ENCODE assay signal across 1 cellular context in the genomic region with DNA sequence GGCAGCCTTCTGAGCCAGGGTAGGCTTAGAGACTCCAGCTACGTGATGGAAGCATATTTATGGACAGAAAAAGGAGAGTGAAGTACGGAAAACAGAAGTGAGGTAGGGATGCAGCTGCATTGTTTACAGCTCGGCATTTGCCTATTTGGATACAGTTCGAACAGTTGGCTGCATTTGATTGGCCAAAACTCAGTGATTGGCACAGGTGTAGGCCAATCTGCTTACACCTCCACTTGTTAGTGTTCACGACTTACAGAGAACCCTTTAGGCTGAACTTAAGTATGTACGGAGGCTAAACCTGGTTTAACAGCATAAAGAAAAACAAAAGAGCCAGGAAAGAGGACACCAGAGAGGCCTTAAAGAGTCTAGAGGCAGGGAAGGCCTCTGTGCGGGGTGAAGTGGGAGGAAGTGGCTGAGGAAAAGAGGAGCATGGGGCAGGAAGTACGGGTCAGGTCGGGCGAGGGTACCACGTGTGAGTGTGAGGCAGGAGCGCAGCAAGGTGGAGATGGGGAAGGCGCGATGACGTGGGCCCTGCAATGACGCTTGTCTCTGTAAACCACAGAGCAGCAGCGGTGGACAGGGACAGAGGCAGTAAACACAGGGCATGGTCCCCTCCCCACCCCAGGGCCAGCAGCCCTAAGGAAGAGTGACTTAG.
TF ChIP-seq lines count a peak whose summit lies in the region.

No MANE protein-coding gene starts in this region.

TF ChIP-seq in GM12878, 131 proteins besides CTCF, POLR2A, EP300 and RAD21 (continued from another document):
- no peak for TF ChIP-seq TBL1XR1 (IDR thresholded peaks at IDR 0.05; ENCODE audit: low read depth, low read length)
- TF ChIP-seq SPI1 (IDR thresholded peaks at IDR 0.05; ENCODE audit: borderline replicate concordance, insufficient read depth, low read depth, low read length), result peak; percentile 2; the same call in 1 of the 2 replicates
- TF ChIP-seq, protein P1, sequence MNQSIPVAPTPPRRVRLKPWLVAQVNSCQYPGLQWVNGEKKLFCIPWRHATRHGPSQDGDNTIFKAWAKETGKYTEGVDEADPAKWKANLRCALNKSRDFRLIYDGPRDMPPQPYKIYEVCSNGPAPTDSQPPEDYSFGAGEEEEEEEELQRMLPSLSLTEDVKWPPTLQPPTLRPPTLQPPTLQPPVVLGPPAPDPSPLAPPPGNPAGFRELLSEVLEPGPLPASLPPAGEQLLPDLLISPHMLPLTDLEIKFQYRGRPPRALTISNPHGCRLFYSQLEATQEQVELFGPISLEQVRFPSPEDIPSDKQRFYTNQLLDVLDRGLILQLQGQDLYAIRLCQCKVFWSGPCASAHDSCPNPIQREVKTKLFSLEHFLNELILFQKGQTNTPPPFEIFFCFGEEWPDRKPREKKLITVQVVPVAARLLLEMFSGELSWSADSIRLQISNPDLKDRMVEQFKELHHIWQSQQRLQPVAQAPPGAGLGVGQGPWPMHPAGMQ (IDR thresholded peaks at IDR 0.05; ENCODE audit: borderline replicate concordance), result no peak
- peak; percentile 84 for TF ChIP-seq HDGF (IDR thresholded peaks at IDR 0.05)
- peak; percentile 88 for TF ChIP-seq SP1 (IDR thresholded peaks at IDR 0.05; ENCODE audit: low read depth, low read length)
- TF ChIP-seq, protein P2, sequence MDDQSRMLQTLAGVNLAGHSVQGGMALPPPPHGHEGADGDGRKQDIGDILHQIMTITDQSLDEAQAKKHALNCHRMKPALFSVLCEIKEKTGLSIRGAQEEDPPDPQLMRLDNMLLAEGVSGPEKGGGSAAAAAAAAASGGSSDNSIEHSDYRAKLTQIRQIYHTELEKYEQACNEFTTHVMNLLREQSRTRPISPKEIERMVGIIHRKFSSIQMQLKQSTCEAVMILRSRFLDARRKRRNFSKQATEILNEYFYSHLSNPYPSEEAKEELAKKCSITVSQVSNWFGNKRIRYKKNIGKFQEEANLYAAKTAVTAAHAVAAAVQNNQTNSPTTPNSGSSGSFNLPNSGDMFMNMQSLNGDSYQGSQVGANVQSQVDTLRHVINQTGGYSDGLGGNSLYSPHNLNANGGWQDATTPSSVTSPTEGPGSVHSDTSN (IDR thresholded peaks at IDR 0.05; ENCODE audit: insufficient replicate concordance, low read depth, low read length), result peak; percentile 95
- TF ChIP-seq DPF2 (IDR thresholded peaks at IDR 0.05), result peak; percentile 61; the same call in 1 of the 2 replicates
- TF ChIP-seq, protein P3, sequence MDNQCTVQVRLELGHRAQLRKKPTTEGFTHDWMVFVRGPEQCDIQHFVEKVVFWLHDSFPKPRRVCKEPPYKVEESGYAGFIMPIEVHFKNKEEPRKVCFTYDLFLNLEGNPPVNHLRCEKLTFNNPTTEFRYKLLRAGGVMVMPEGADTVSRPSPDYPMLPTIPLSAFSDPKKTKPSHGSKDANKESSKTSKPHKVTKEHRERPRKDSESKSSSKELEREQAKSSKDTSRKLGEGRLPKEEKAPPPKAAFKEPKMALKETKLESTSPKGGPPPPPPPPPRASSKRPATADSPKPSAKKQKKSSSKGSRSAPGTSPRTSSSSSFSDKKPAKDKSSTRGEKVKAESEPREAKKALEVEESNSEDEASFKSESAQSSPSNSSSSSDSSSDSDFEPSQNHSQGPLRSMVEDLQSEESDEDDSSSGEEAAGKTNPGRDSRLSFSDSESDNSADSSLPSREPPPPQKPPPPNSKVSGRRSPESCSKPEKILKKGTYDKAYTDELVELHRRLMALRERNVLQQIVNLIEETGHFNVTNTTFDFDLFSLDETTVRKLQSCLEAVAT (IDR thresholded peaks at IDR 0.05), result peak; percentile 71
- TF ChIP-seq, protein P4, sequence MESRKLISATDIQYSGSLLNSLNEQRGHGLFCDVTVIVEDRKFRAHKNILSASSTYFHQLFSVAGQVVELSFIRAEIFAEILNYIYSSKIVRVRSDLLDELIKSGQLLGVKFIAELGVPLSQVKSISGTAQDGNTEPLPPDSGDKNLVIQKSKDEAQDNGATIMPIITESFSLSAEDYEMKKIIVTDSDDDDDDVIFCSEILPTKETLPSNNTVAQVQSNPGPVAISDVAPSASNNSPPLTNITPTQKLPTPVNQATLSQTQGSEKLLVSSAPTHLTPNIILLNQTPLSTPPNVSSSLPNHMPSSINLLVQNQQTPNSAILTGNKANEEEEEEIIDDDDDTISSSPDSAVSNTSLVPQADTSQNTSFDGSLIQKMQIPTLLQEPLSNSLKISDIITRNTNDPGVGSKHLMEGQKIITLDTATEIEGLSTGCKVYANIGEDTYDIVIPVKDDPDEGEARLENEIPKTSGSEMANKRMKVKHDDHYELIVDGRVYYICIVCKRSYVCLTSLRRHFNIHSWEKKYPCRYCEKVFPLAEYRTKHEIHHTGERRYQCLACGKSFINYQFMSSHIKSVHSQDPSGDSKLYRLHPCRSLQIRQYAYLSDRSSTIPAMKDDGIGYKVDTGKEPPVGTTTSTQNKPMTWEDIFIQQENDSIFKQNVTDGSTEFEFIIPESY (IDR thresholded peaks at IDR 0.05), result 0 out of 2 replicates have a peak, but pooled peaks have one; percentile 22
- TF ChIP-seq NFYA (IDR thresholded peaks at IDR 0.05; ENCODE audit: borderline replicate concordance, low read depth, low read length), result peak; percentile 48
- TF ChIP-seq, protein P5, sequence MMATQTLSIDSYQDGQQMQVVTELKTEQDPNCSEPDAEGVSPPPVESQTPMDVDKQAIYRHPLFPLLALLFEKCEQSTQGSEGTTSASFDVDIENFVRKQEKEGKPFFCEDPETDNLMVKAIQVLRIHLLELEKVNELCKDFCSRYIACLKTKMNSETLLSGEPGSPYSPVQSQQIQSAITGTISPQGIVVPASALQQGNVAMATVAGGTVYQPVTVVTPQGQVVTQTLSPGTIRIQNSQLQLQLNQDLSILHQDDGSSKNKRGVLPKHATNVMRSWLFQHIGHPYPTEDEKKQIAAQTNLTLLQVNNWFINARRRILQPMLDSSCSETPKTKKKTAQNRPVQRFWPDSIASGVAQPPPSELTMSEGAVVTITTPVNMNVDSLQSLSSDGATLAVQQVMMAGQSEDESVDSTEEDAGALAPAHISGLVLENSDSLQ (IDR thresholded peaks at IDR 0.05), result peak; percentile 98
TF ChIP-seq in GM12878: peak in this region for 9.
